Comparison of ENCODE assay signal across 1 cellular context in genomic region chr2:70087703-70088507, GRCh38.
TF ChIP-seq lines count a peak whose summit lies in the region.

No MANE protein-coding gene starts in this region.

TF ChIP-seq in HepG2, 621 proteins besides CTCF, POLR2A, EP300 and RAD21 (continued from another document):
- peak; percentile 89 for TF ChIP-seq ZNF142 (CRISPR knock-in tag; IDR thresholded peaks at IDR 0.05)
- 0 out of 2 replicates have a peak, but pooled peaks have one; percentile 34 for TF ChIP-seq MZF1 (CRISPR knock-in tag; IDR thresholded peaks at IDR 0.05; ENCODE audit: borderline replicate concordance)
- no peak for TF ChIP-seq THAP11 (CRISPR knock-in tag; IDR thresholded peaks at IDR 0.05)
- TF ChIP-seq ZNF839 (CRISPR knock-in tag; IDR thresholded peaks at IDR 0.05; ENCODE audit: borderline replicate concordance): no peak
- peak; percentile 24 for TF ChIP-seq ARID5B (CRISPR knock-in tag; IDR thresholded peaks at IDR 0.05)
- TF ChIP-seq ZNF224 (CRISPR knock-in tag; IDR thresholded peaks at IDR 0.05): peak; percentile 89; the same call in 1 of the 2 replicates
- no peak for TF ChIP-seq ZNF264 (CRISPR knock-in tag; IDR thresholded peaks at IDR 0.05)
- peak; percentile 58; the same call in 1 of the 2 replicates for TF ChIP-seq ZKSCAN8 (CRISPR knock-in tag; IDR thresholded peaks at IDR 0.05; ENCODE audit: borderline replicate concordance)
- no peak for TF ChIP-seq RFX3 (CRISPR knock-in tag; IDR thresholded peaks at IDR 0.05)
- TF ChIP-seq ZFP90 (CRISPR knock-in tag; IDR thresholded peaks at IDR 0.05; ENCODE audit: borderline replicate concordance): peak; percentile 48; the same call in 1 of the 2 replicates
- no peak for TF ChIP-seq CBX2 (IDR thresholded peaks at IDR 0.05; ENCODE audit: low read depth, low read length)
- TF ChIP-seq CBX2 (CRISPR knock-in tag; IDR thresholded peaks at IDR 0.05; ENCODE audit: low read depth): no peak; the same call in 1 of the 2 replicates
- no peak for TF ChIP-seq MYNN (CRISPR knock-in tag; IDR thresholded peaks at IDR 0.05; ENCODE audit: low read depth)
- TF ChIP-seq BORCS8-MEF2B (CRISPR knock-in tag; IDR thresholded peaks at IDR 0.05): peak; percentile 70
- TF ChIP-seq NFRKB (IDR thresholded peaks at IDR 0.05): no peak
- TF ChIP-seq ZNF878 (CRISPR knock-in tag; IDR thresholded peaks at IDR 0.05): no peak; the same call in 1 of the 2 replicates
- no peak for TF ChIP-seq MBNL3 (CRISPR knock-in tag; conservative IDR thresholded peaks at IDR 0.05)
- TF ChIP-seq ZBTB40 (IDR thresholded peaks at IDR 0.05): no peak
- peak; percentile 37; the same call in 1 of the 2 replicates for TF ChIP-seq ZBTB40 (CRISPR knock-in tag; IDR thresholded peaks at IDR 0.05)
- no peak for TF ChIP-seq ZNF775 (CRISPR knock-in tag; IDR thresholded peaks at IDR 0.05; ENCODE audit: borderline replicate concordance)
